In genomic region chr6:54020311-54020710, GRCh38 we compare ENCODE assay signal across 19 cellular contexts.
DNase-seq lines count a peak whose midpoint lies in the region; ATAC-seq, FAIRE-seq and TF ChIP-seq lines count a peak whose summit lies in the region.
"Had no signal": no experiment of that assay in that cellular context is flagged by ENCODE, and none has a peak within 500 bp of the region (broad histone marks: within the 10 kb centered on the region; RNA-seq: fewer than 3 reads in every experiment).

No MANE protein-coding gene starts in this region.

- BruUV-seq in A673 (replicated peaks; lab: Mats Ljungman, UMichigan) = no TSS peak
- no TSS peak for BruUV-seq in PC-9 (replicated peaks; lab: Mats Ljungman, UMichigan)

- POLR2A ChIA-PET in A673 (lab: Charles Lee; ENCODE audit: low non-redundant PET) (no interaction called here), PC-9 (lab: Charles Lee; ENCODE audit: unreplicated experiment) (no interaction called here)

- H3K79me2 ChIP-seq in PC-9 (ENCODE audit: low read depth) (no peaks in the 10 kb centered on the region), keratinocyte (ENCODE audit: control insufficient read depth, insufficient read depth, low read length) (no peaks in the 10 kb centered on the region)

- H3K4me2 ChIP-seq in PC-9 (no peak overlapping the region), keratinocyte (ENCODE audit: control insufficient read depth, extremely low read depth, insufficient read depth, low read depth, low read length) (no peak overlapping the region)

- FAIRE-seq in keratinocyte (lab: Jason Lieb, UNC) (peak; percentile 76), urothelium cell line (lab: Jason Lieb, UNC) (no peak)

- intact Hi-C loops in A673 (cut with micrococcal nuclease; ENCODE audit: unreplicated experiment) = no loop called here
- intact Hi-C loops in PC-9 (cut with micrococcal nuclease; ENCODE audit: unreplicated experiment) = no loop called here

- ATAC-seq in GM18867 (IDR thresholded peaks at IDR 0.05; ENCODE audit: unreplicated experiment) (peak; percentile 35), GM18511 (IDR thresholded peaks at IDR 0.05; ENCODE audit: unreplicated experiment) (no peak), HG03097 (IDR thresholded peaks at IDR 0.05; ENCODE audit: low FRiP score, unreplicated experiment) (no peak)
- ATAC-seq: naive thymus-derived CD8-positive, alpha-beta T cell; stimulated activated memory B cell treated with anti-CD40 and anti-IgM and Interleukin-4, amounts not matched to agents 10 μg/mL and 1 μg/mL and 100 μg/mL, for 72 hours had no signal

- H3K4me3 ChIP-seq in A673 (ENCODE audit: low read depth, low read length, poor library complexity, severe bottlenecking) (no peak overlapping the region), PC-9 (no peak overlapping the region), keratinocyte (ENCODE audit: control insufficient read depth in 2 of 3, extremely low read depth in 1 of 3, insufficient read depth in 2 of 3, low read depth in 1 of 3, low read length in 3 of 3) (no peak overlapping the region)
- H3K4me3 ChIP-seq: lung, SK-N-MC, thyroid gland had no signal

- H3K9me1 ChIP-seq in keratinocyte (ENCODE audit: control insufficient read depth, extremely low read depth, insufficient read depth, low read length) = no peaks in the 10 kb centered on the region

- H3F3A ChIP-seq in PC-9 (ENCODE audit: insufficient read depth, low read depth) = no peaks in the 10 kb centered on the region

- H3K9me3 ChIP-seq in A673 (ENCODE audit: low read depth, low read length, poor library complexity, severe bottlenecking) (no peaks in the 10 kb centered on the region), PC-9 (ENCODE audit: insufficient read depth, low read depth) (peaks cover 5% of the 10 kb centered on the region; the same call in 1 of the 2 replicates), keratinocyte (ENCODE audit: control insufficient read depth, low read depth, low read length) (no peaks in the 10 kb centered on the region)
- H3K9me3 ChIP-seq: thyroid gland had no signal

- CTCF ChIA-PET in A673 (lab: Charles Lee) (no interaction called here), PC-9 (lab: Charles Lee) (no interaction called here)

- DNase-seq in A673 (ENCODE audit: low spot score) (peak; percentile 37), PC-9 (no peak), keratinocyte (ENCODE audit: low read depth, low spot score) (no peak), urothelium cell line (ENCODE audit: low spot score) (no peak), NCI-H446 (lab: John Stamatoyannopoulos, UW) (no peak)
- DNase-seq: activated gamma-delta T cell; amygdala; CD8-positive, alpha-beta memory T cell; cerebellar nuclear complex; endodermal cell; naive thymus-derived CD8-positive, alpha-beta T cell; NCI-H1048; thyroid gland had no signal

- no peaks in the 10 kb centered on the region for H3K36me3 ChIP-seq in A673 (ENCODE audit: insufficient read depth, low read length, poor library complexity, severe bottlenecking)
- no peaks in the 10 kb centered on the region for H3K36me3 ChIP-seq in PC-9 (ENCODE audit: low read depth)
- H3K36me3 ChIP-seq in keratinocyte (ENCODE audit: control insufficient read depth in 2 of 2, extremely low read depth in 1 of 2, insufficient read depth in 2 of 2, low read length in 2 of 2) = no peaks in the 10 kb centered on the region
- H3K36me3 ChIP-seq: thyroid gland had no signal

- H3K9ac ChIP-seq in keratinocyte (ENCODE audit: control insufficient read depth, extremely low read depth, insufficient read depth, low read length) = no peak overlapping the region

- H3K27ac ChIP-seq in A673 (ENCODE audit: low read depth, low read length, poor library complexity, severe bottlenecking) (no peak overlapping the region), PC-9 (no peak overlapping the region), keratinocyte (ENCODE audit: control insufficient read depth, insufficient read depth, low read length) (no peak overlapping the region)
- H3K27ac ChIP-seq: SK-N-MC, thyroid gland had no signal

- H2AFZ ChIP-seq in PC-9 (0 out of 2 replicates have a peak overlapping the region, but pooled peaks have one; percentile 20), keratinocyte (ENCODE audit: control insufficient read depth, low read length) (no peak overlapping the region)

- TF ChIP-seq CTCF in A673 (conservative IDR thresholded peaks at IDR 0.05; ENCODE audit: low read depth, low read length) = no peak
- no peak for TF ChIP-seq CTCF in PC-9 (conservative IDR thresholded peaks at IDR 0.05)
- TF ChIP-seq CTCF in keratinocyte (optimal IDR thresholded peaks at IDR 0.05 in 1 of 3, IDR thresholded peaks at IDR 0.05 in 1 of 3, conservative IDR thresholded peaks at IDR 0.05 in 1 of 3; ENCODE audit: extremely low read depth in 1 of 3, insufficient read depth in 2 of 3, low read length in 3 of 3) = no peak

- H3K27me3 ChIP-seq in A673 (replicated peaks; ENCODE audit: insufficient read depth, low read depth, low read length, poor library complexity) (no peaks in the 10 kb centered on the region), PC-9 (ENCODE audit: insufficient read depth, low read depth) (no peaks in the 10 kb centered on the region), keratinocyte (ENCODE audit: control insufficient read depth, extremely low read depth, insufficient read depth, low read length) (no peaks in the 10 kb centered on the region)
- H3K27me3 ChIP-seq: thyroid gland had no signal

- dilution Hi-C loops in keratinocyte (cut with MboI; ENCODE audit: extremely low pct_ligation_motif_present, low sequenced_read_pairs) = no loop called here

- H3K4me1 ChIP-seq in A673 (ENCODE audit: insufficient read depth, low read length, poor library complexity, severe bottlenecking) = peaks cover 13% of the 10 kb centered on the region
- no peaks in the 10 kb centered on the region for H3K4me1 ChIP-seq in PC-9 (replicated peaks; ENCODE audit: insufficient read depth)
- H3K4me1 ChIP-seq in keratinocyte (ENCODE audit: control insufficient read depth, extremely low read depth, insufficient read depth, low read length) = no peaks in the 10 kb centered on the region
- H3K4me1 ChIP-seq: thyroid gland had no signal

- H4K20me1 ChIP-seq in PC-9 (ENCODE audit: insufficient read depth) (no peaks in the 10 kb centered on the region), keratinocyte (ENCODE audit: control insufficient read depth, extremely low read depth, insufficient read depth, low read length) (no peaks in the 10 kb centered on the region)

- H3K9me2 ChIP-seq in PC-9 (ENCODE audit: insufficient read depth) = no peaks in the 10 kb centered on the region
